In genomic region chr3:138284957-138285477, GRCh38 we compare ENCODE assay signal across 1 cellular context.
TF ChIP-seq lines count a peak whose summit lies in the region.

No MANE protein-coding gene starts in this region.

TF ChIP-seq in A549, 52 proteins besides CTCF, POLR2A, EP300 and RAD21 (continued from another document):
- TF ChIP-seq NFE2L2 (conservative IDR thresholded peaks at IDR 0.05; ENCODE audit: low read length) (no peak), HEYL (CRISPR knock-in tag; IDR thresholded peaks at IDR 0.05) (no peak), ZSCAN20 (CRISPR knock-in tag; IDR thresholded peaks at IDR 0.05) (no peak), HOXB13 (CRISPR knock-in tag; IDR thresholded peaks at IDR 0.05; ENCODE audit: low read depth) (no peak), CBX8 (IDR thresholded peaks at IDR 0.05) (no peak), MAFK (IDR thresholded peaks at IDR 0.05; ENCODE audit: partially characterized antibody) (peak; percentile 29), CHD4 (IDR thresholded peaks at IDR 0.05; ENCODE audit: borderline replicate concordance) (no peak), HDAC2 (IDR thresholded peaks at IDR 0.05) (no peak)
